In genomic region chr2:202113571-202114142, GRCh38 we compare ENCODE assay signal across 15 cellular contexts. TPM values are rescaled to one million over a fixed set of nuclear protein-coding genes. Genes with fewer than 3 reads are reported as not detected.
A peak's percentile ranks its signal among the peaks of the same experiment; 100 is the strongest.
DNase-seq lines count a peak whose midpoint lies in the region; ATAC-seq and TF ChIP-seq lines count a peak whose summit lies in the region.
"Had no signal": no experiment of that assay in that cellular context is flagged by ENCODE, and none has a peak within 500 bp of the region (broad histone marks: within the 10 kb centered on the region; RNA-seq: fewer than 3 reads in every experiment).

No MANE protein-coding gene starts in this region.

- H3K27ac ChIP-seq in VCaP (peak overlapping the region; percentile 54), brain microvascular endothelial cell (no peak overlapping the region), tibial nerve (no peak overlapping the region)
- no peak overlapping the region for H3K27ac ChIP-seq in naive thymus-derived CD4-positive, alpha-beta T cell (ENCODE audit: low read depth, low read length)
- H3K27ac ChIP-seq: upper lobe of left lung had no signal

- H3K36me3 ChIP-seq in naive thymus-derived CD4-positive, alpha-beta T cell (ENCODE audit: control insufficient read depth in 2 of 3, insufficient read depth in 3 of 3, low read length in 3 of 3) = no peaks in the 10 kb centered on the region
- H3K36me3 ChIP-seq in brain microvascular endothelial cell (replicated peaks) (no peaks in the 10 kb centered on the region), tibial nerve (no peaks in the 10 kb centered on the region)
- H3K36me3 ChIP-seq: upper lobe of left lung had no signal

- ATAC-seq in naive thymus-derived CD4-positive, alpha-beta T cell = peak; percentile 57
- ATAC-seq in GM19023 (IDR thresholded peaks at IDR 0.05; ENCODE audit: unreplicated experiment) = no peak
- ATAC-seq: left colon had no signal

- WGBS in tibial nerve, 2 donors = 70 to 85% methylated on average over 6 of the region's 6 CpGs

- no peak for TF ChIP-seq EP300 in tibial nerve (IDR thresholded peaks at IDR 0.05)

- intact Hi-C loops in naive thymus-derived CD4-positive, alpha-beta T cell (cut with micrococcal nuclease) = no loop called here

- no peak overlapping the region for H3K4me3 ChIP-seq in Jurkat, Clone E6-1 (ENCODE audit: low read length)
- H3K4me3 ChIP-seq in naive thymus-derived CD4-positive, alpha-beta T cell (ENCODE audit: low read length) = no peak overlapping the region
- no peak overlapping the region for H3K4me3 ChIP-seq in brain microvascular endothelial cell (ENCODE audit: low read depth, low read length)
- H3K4me3 ChIP-seq in tibial nerve = no peak overlapping the region
- H3K4me3 ChIP-seq: upper lobe of left lung had no signal

- in situ Hi-C loops in brain microvascular endothelial cell (cut with HindIII; ENCODE audit: low pct_ligation_motif_present, low sequenced_read_pairs) = no loop called here

- no peaks in the 10 kb centered on the region for H3K27me3 ChIP-seq in naive thymus-derived CD4-positive, alpha-beta T cell (ENCODE audit: control insufficient read depth in 2 of 2, insufficient read depth in 2 of 2, low read length in 2 of 2)
- H3K27me3 ChIP-seq in brain microvascular endothelial cell (replicated peaks) (no peaks in the 10 kb centered on the region), tibial nerve (no peaks in the 10 kb centered on the region)
- H3K27me3 ChIP-seq: upper lobe of left lung had no signal

- DNase-seq in NCI-H187 treated with DMSO at 0.1 percent for 48 hours (lab: John Stamatoyannopoulos, UW) (peak; percentile 16), NCI-H187 (lab: John Stamatoyannopoulos, UW) (no peak), brain microvascular endothelial cell (no peak), tibial nerve (ENCODE audit: low spot score in 2 of 2) (no peak)
- peak; percentile 55 for DNase-seq in Jurkat, Clone E6-1 (ENCODE audit: low read depth, low spot score)
- no peak for DNase-seq in naive thymus-derived CD4-positive, alpha-beta T cell
- DNase-seq: effector CD8-positive, alpha-beta T cell; GDM1; glutamatergic neuron; left colon; upper lobe of left lung had no signal

- H3K36me3 Mint-ChIP-seq in naive thymus-derived CD4-positive, alpha-beta T cell = no peaks in the 10 kb centered on the region

- CTCF ChIA-PET in naive thymus-derived CD4-positive, alpha-beta T cell (lab: Charles Lee) = no interaction called here

- no peaks in the 10 kb centered on the region for H3K9me3 ChIP-seq in naive thymus-derived CD4-positive, alpha-beta T cell (ENCODE audit: control insufficient read depth in 2 of 3, low read length in 3 of 3)
- no peaks in the 10 kb centered on the region for H3K9me3 ChIP-seq in tibial nerve
- H3K9me3 ChIP-seq: upper lobe of left lung had no signal

- H3K4me1 ChIP-seq in naive thymus-derived CD4-positive, alpha-beta T cell (ENCODE audit: control insufficient read depth in 2 of 2, insufficient read depth in 2 of 2, low read length in 2 of 2) = no peaks in the 10 kb centered on the region
- H3K4me1 ChIP-seq in tibial nerve = peaks cover 0 to 35% (median 6%) of the 10 kb centered on the region in 4 donors

- TF ChIP-seq CTCF in VCaP (conservative IDR thresholded peaks at IDR 0.05) (no peak), brain microvascular endothelial cell (IDR thresholded peaks at IDR 0.05; ENCODE audit: low read depth, low read length, missing control alignments) (no peak), tibial nerve (IDR thresholded peaks at IDR 0.05) (no peak)

- peaks cover 20 to 39% (median 23%) of the 10 kb centered on the region in 5 donors for H3K27me3 Mint-ChIP-seq in naive thymus-derived CD4-positive, alpha-beta T cell

- TF ChIP-seq POLR2A in tibial nerve (IDR thresholded peaks at IDR 0.05) = no peak

- H3K4me3 Mint-ChIP-seq in naive thymus-derived CD4-positive, alpha-beta T cell = no peak overlapping the region
- H3K4me3 Mint-ChIP-seq: neural crest cell had no signal

- POLR2A ChIA-PET in naive thymus-derived CD4-positive, alpha-beta T cell (lab: Charles Lee) = no interaction called here

- no peaks in the 10 kb centered on the region for H3K4me1 Mint-ChIP-seq in naive thymus-derived CD4-positive, alpha-beta T cell

- H3K9me3 Mint-ChIP-seq in naive thymus-derived CD4-positive, alpha-beta T cell = peaks cover 0 to 5% (median 0%) of the 10 kb centered on the region in 11 donors
- H3K9me3 Mint-ChIP-seq: neural crest cell had no signal

- no peak overlapping the region for H3K27ac Mint-ChIP-seq in naive thymus-derived CD4-positive, alpha-beta T cell

RNA-seq across cellular contexts. Expression of gene KIAA2012, which starts 40.6 kb away (rescaled TPM):
- not detected for polyA plus RNA-seq in Jurkat, Clone E6-1 (2012; ENCODE audit: insufficient read depth, insufficient read length)
- total RNA-seq in naive thymus-derived CD4-positive, alpha-beta T cell = not detected
- polyA plus RNA-seq in naive thymus-derived CD4-positive, alpha-beta T cell = not detected
- total RNA-seq in tibial nerve = not detected
- total RNA-seq: T-helper 2 cell treated with Interferon-gamma antibody and Interleukin-4, amounts not matched to agents 100 ng/mL and 5 ng/mL, for 36 hours had no signal

Comparison
In these comparisons a context has a peak if more than half of its experiments do, and no peak if none do; other contexts are left out.
1. DNase-seq: peak in NCI-H187 treated with DMSO at 0.1 percent for 48 hours (single experiment) and Jurkat, Clone E6-1 (single experiment); none in NCI-H187 (0 of 2), naive thymus-derived CD4-positive, alpha-beta T cell (0 of 9), brain microvascular endothelial cell (single experiment) and tibial nerve (0 of 2).